16 cellular contexts compared by ENCODE assay signal in the genomic region with DNA sequence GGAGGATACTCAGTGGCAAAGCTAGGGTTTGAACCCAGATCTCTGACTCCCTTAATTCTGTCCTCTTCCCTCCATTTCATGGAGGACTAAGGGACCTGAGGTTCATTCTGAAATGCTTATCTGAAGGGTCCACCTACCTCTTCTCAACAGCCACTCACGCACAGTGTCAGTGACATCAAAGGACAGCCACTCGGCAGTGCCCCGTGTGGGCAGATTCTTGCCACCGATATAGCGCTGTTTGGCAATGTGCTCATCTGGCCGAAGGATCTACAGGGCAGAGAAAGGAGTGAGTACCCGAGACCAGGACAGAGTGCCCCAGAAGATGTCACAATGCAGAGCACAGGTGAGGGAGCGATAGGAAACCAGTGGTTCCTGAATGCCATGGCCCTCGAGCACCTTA. TPM values are rescaled to one million over a fixed set of nuclear protein-coding genes. Genes with fewer than 3 reads are reported as not detected.
DNase-seq lines count a peak whose midpoint lies in the region; ATAC-seq, FAIRE-seq and TF ChIP-seq lines count a peak whose summit lies in the region.
"Had no signal": no experiment of that assay in that cellular context is flagged by ENCODE, and none has a peak within 500 bp of the region (broad histone marks: within the 10 kb centered on the region; RNA-seq: fewer than 3 reads in every experiment).

No MANE protein-coding gene starts in this region.

- H2AFZ ChIP-seq in HCT116 (ENCODE audit: low read depth, low read length, poor library complexity, severe bottlenecking) (no peak overlapping the region), mesenchymal stem cell (ENCODE audit: low read depth, low read length) (no peak overlapping the region)

- H3K79me1 ChIP-seq in mesenchymal stem cell (replicated peaks; ENCODE audit: low read length, poor library complexity, severe bottlenecking) = peaks cover 1% of the 10 kb centered on the region

- H3K27ac ChIP-seq in HCT116 (ENCODE audit: low read depth, low read length) (no peak overlapping the region), WERI-Rb-1 (no peak overlapping the region), small intestine (ENCODE audit: low read depth in 1 of 2, low read length in 1 of 2) (no peak overlapping the region), mesenchymal stem cell (ENCODE audit: low read length, poor library complexity, severe bottlenecking) (no peak overlapping the region)
- H3K27ac ChIP-seq: C4-2B had no signal

- 75 to 91% (median 91%) methylated on average over 9 of the region's 9 CpGs for WGBS in small intestine, 3 donors
- 87% methylated on average over 9 of the region's 9 CpGs for WGBS in mesenchymal stem cell

- no peak overlapping the region for H2BK120ac ChIP-seq in mesenchymal stem cell (ENCODE audit: low read depth, low read length)

- H2BK15ac ChIP-seq in mesenchymal stem cell (ENCODE audit: low read depth, poor library complexity, severe bottlenecking) = no peak overlapping the region

- H3K9ac ChIP-seq in HCT116 (ENCODE audit: low read length) (no peak overlapping the region), mesenchymal stem cell (ENCODE audit: low read length) (no peak overlapping the region)

- no peak overlapping the region for H2AK5ac ChIP-seq in mesenchymal stem cell (ENCODE audit: low read length, severe bottlenecking)

- H3K4me3 ChIP-seq in HCT116 (replicated peaks in 1 of 2; ENCODE audit: low read depth in 1 of 2, low read length in 2 of 2) = no peak overlapping the region
- no peak overlapping the region for H3K4me3 ChIP-seq in WERI-Rb-1 (ENCODE audit: low read depth, low read length)
- no peak overlapping the region for H3K4me3 ChIP-seq in small intestine (ENCODE audit: low read depth in 1 of 2, low read length in 2 of 2)
- H3K4me3 ChIP-seq in mesenchymal stem cell (ENCODE audit: insufficient read depth in 1 of 2, low read depth in 1 of 2, low read length in 2 of 2) = no peak overlapping the region

- no peak overlapping the region for H3K4me2 ChIP-seq in HCT116 (ENCODE audit: low read length)
- no peak overlapping the region for H3K4me2 ChIP-seq in mesenchymal stem cell (ENCODE audit: low read length, poor library complexity, severe bottlenecking)

- H3K4me3 Mint-ChIP-seq in endothelial cell (ENCODE audit: unreplicated experiment) = peak overlapping the region; percentile 3
- no peak overlapping the region for H3K4me3 Mint-ChIP-seq in progenitor cell of endocrine pancreas (ENCODE audit: low read depth)
- H3K4me3 Mint-ChIP-seq: CD4-positive, alpha-beta memory T cell had no signal

- H3K9me2 ChIP-seq in HCT116 (ENCODE audit: insufficient read depth) = no peaks in the 10 kb centered on the region

- H3K27me3 Mint-ChIP-seq in endothelial cell (ENCODE audit: unreplicated experiment) = peaks cover 9% of the 10 kb centered on the region
- H3K27me3 Mint-ChIP-seq in progenitor cell of endocrine pancreas = no peaks in the 10 kb centered on the region
- H3K27me3 Mint-ChIP-seq: CD4-positive, alpha-beta memory T cell had no signal

- in situ Hi-C loops in ACHN (cut with HindIII; ENCODE audit: low pct_ligation_motif_present, low pct_unique_long_range_greater_than_20kb, low sequenced_read_pairs) = no loop called here

- no peak for DNase-seq in HCT116 (ENCODE audit: low read depth, low spot score)
- DNase-seq in WERI-Rb-1 = no peak
- DNase-seq in endothelial cell (ENCODE audit: low spot score) = no peak
- DNase-seq in progenitor cell of endocrine pancreas (ENCODE audit: low spot score, unreplicated experiment) = no peak
- DNase-seq in small intestine = no peak
- no peak for DNase-seq in ACHN
- DNase-seq in SK-N-DZ (ENCODE audit: low spot score) = no peak
- no peak for DNase-seq in mesenchymal stem cell
- DNase-seq: BE2C; CD4-positive, alpha-beta memory T cell; GF-D8 had no signal

- POLR2A ChIA-PET in HCT116 (lab: Charles Lee) = no interaction called here

- H3K23ac ChIP-seq in mesenchymal stem cell (ENCODE audit: low read length in 2 of 2) = no peak overlapping the region

- peaks cover 15% of the 10 kb centered on the region for H3K4me1 Mint-ChIP-seq in endothelial cell (ENCODE audit: unreplicated experiment)
- H3K4me1 Mint-ChIP-seq in progenitor cell of endocrine pancreas (ENCODE audit: low read depth) = peaks cover 25% of the 10 kb centered on the region
- H3K4me1 Mint-ChIP-seq: CD4-positive, alpha-beta memory T cell had no signal

- no peak overlapping the region for H3K14ac ChIP-seq in mesenchymal stem cell (ENCODE audit: low read length in 2 of 2)

- RAD21 ChIA-PET in HCT116 (lab: Charles Lee; ENCODE audit: low non-redundant PET in 1 of 2, low total read pairs in 2 of 2, uncharacterized antibody in 2 of 2, unreplicated experiment in 2 of 2) = no interaction called here

- H4K91ac ChIP-seq in mesenchymal stem cell (ENCODE audit: low read length) = no peak overlapping the region

- BruUV-seq in HCT116 (replicated peaks; lab: Mats Ljungman, UMichigan) = no TSS peak

- H2BK12ac ChIP-seq in mesenchymal stem cell (ENCODE audit: low read length in 2 of 2) = no peak overlapping the region

- H3K36me3 Mint-ChIP-seq in endothelial cell (ENCODE audit: low read depth, unreplicated experiment) = no peaks in the 10 kb centered on the region
- peaks cover 4% of the 10 kb centered on the region for H3K36me3 Mint-ChIP-seq in progenitor cell of endocrine pancreas (ENCODE audit: insufficient read depth)

- no peaks in the 10 kb centered on the region for H3K27me3 ChIP-seq in HCT116 (ENCODE audit: insufficient read depth, low read length)
- no peaks in the 10 kb centered on the region for H3K27me3 ChIP-seq in WERI-Rb-1 (ENCODE audit: insufficient read depth, low read depth, severe bottlenecking)
- H3K27me3 ChIP-seq in small intestine (ENCODE audit: control insufficient read depth in 2 of 2, insufficient read depth in 2 of 2, low read length in 2 of 2) = no peaks in the 10 kb centered on the region
- H3K27me3 ChIP-seq in mesenchymal stem cell (ENCODE audit: control insufficient read depth in 1 of 2, insufficient read depth in 1 of 2, low read length in 2 of 2) = no peaks in the 10 kb centered on the region
- H3K27me3 ChIP-seq: BE2C had no signal

- TF ChIP-seq RAD21 in HCT116 (IDR thresholded peaks at IDR 0.05; ENCODE audit: low read depth) = no peak

- H3K36me3 ChIP-seq in HCT116 (ENCODE audit: control insufficient read depth in 1 of 2, insufficient read depth in 2 of 2, low read length in 2 of 2) (no peaks in the 10 kb centered on the region), WERI-Rb-1 (no peaks in the 10 kb centered on the region), small intestine (ENCODE audit: control insufficient read depth in 2 of 2, insufficient read depth in 2 of 2, low read length in 2 of 2) (no peaks in the 10 kb centered on the region), mesenchymal stem cell (ENCODE audit: control insufficient read depth in 1 of 2, insufficient read depth in 2 of 2, low read depth in 1 of 2, low read length in 2 of 2) (peaks cover 19 to 33% of the 10 kb centered on the region in 2 experiments)
- H3K36me3 ChIP-seq: BE2C had no signal

- H3K79me2 ChIP-seq in HCT116 (ENCODE audit: insufficient read depth, low read length) = no peaks in the 10 kb centered on the region

- CTCF ChIA-PET in HCT116 (lab: Charles Lee) = no interaction called here

- intact Hi-C loops in HCT116 (cut with micrococcal nuclease) = no loop called here

- H3K27ac Mint-ChIP-seq in endothelial cell (ENCODE audit: unreplicated experiment) = no peak overlapping the region
- peak overlapping the region; percentile 75 for H3K27ac Mint-ChIP-seq in progenitor cell of endocrine pancreas
- H3K27ac Mint-ChIP-seq: CD4-positive, alpha-beta memory T cell had no signal

- H3K18ac ChIP-seq in mesenchymal stem cell (ENCODE audit: low read depth in 1 of 2, low read length in 2 of 2) = no peak overlapping the region

- FAIRE-seq in small intestine (lab: Jason Lieb, UNC) = no peak
- FAIRE-seq: A204.1, GM19239, H54, HepG2 had no signal

- no peak overlapping the region for H3K4ac ChIP-seq in mesenchymal stem cell (ENCODE audit: low read depth in 1 of 2, low read length in 2 of 2)

- H3K9me3 Mint-ChIP-seq in endothelial cell (ENCODE audit: unreplicated experiment) (no peaks in the 10 kb centered on the region), progenitor cell of endocrine pancreas (ENCODE audit: low read depth) (no peaks in the 10 kb centered on the region)
- H3K9me3 Mint-ChIP-seq: CD4-positive, alpha-beta memory T cell had no signal

- peaks cover 0 to 4% of the 10 kb centered on the region in 2 experiments; a peak in 1 of 4 replicates for H3K4me1 ChIP-seq in HCT116 (ENCODE audit: control insufficient read depth in 1 of 2, insufficient read depth in 2 of 2, low read length in 2 of 2)
- H3K4me1 ChIP-seq in small intestine (ENCODE audit: control insufficient read depth in 2 of 2, insufficient read depth in 1 of 2, low read depth in 1 of 2, low read length in 1 of 2) = no peaks in the 10 kb centered on the region
- H3K4me1 ChIP-seq in mesenchymal stem cell (ENCODE audit: control insufficient read depth, insufficient read depth, low read depth, low read length) = peaks cover 7% of the 10 kb centered on the region

- no peak for TF ChIP-seq POLR2A in HCT116 (IDR thresholded peaks at IDR 0.05; ENCODE audit: borderline replicate concordance, extremely low read depth, insufficient read depth, insufficient read length)

- H4K8ac ChIP-seq in mesenchymal stem cell (ENCODE audit: low read length) = no peak overlapping the region

- TF ChIP-seq CTCF in HCT116 (IDR thresholded peaks at IDR 0.05 in 2 of 3, conservative IDR thresholded peaks at IDR 0.05 in 1 of 3; ENCODE audit: borderline replicate concordance in 1 of 3, insufficient read depth in 1 of 3, low read depth in 2 of 3, low read length in 2 of 3) (peak in 2 of 3 experiments; percentile 31 to 34; a peak in 4 of 6 replicates), WERI-Rb-1 (IDR thresholded peaks at IDR 0.05; ENCODE audit: low read depth, low read length) (peak; percentile 17; the same call in 1 of the 2 replicates), endothelial cell (IDR thresholded peaks at IDR 0.05; ENCODE audit: unreplicated experiment) (no peak), progenitor cell of endocrine pancreas (IDR thresholded peaks at IDR 0.05; ENCODE audit: unreplicated experiment) (no peak)

- no peak overlapping the region for H2BK5ac ChIP-seq in mesenchymal stem cell (ENCODE audit: low read depth, low read length, poor library complexity, severe bottlenecking)

- peak; percentile 78 for ATAC-seq in HCT116
- ATAC-seq: HepG2 had no signal

- H3K9me3 ChIP-seq in HCT116 (ENCODE audit: control insufficient read depth in 1 of 2, insufficient read depth in 1 of 2, low read depth in 1 of 2, low read length in 2 of 2) (no peaks in the 10 kb centered on the region), WERI-Rb-1 (ENCODE audit: severe bottlenecking) (no peaks in the 10 kb centered on the region), small intestine (ENCODE audit: control insufficient read depth, low read depth) (no peaks in the 10 kb centered on the region), mesenchymal stem cell (ENCODE audit: control insufficient read depth, low read length) (no peaks in the 10 kb centered on the region)
- H3K9me3 ChIP-seq: BE2C had no signal

- H4K20me1 ChIP-seq in HCT116 (ENCODE audit: insufficient read depth) = no peaks in the 10 kb centered on the region

RNA-seq across cellular contexts. Expression of a gene that starts 10.8 kb away (rescaled TPM):
- total RNA-seq in HCT116 (2021; ENCODE audit: unreplicated experiment) (1.6 TPM), endothelial cell (ENCODE audit: unreplicated experiment) (1.5 TPM), progenitor cell of endocrine pancreas (10.3 and 11.7 TPM in 2 replicates)
- 1.7 and 2.0 TPM in 2 replicates for polyA plus RNA-seq in HCT116 (2012)
- polyA plus RNA-seq in small intestine = 1 to 10 TPM; 3.6 to 7.5 (median 6.2) TPM
- polyA plus RNA-seq in SK-N-DZ (2014; cell fraction: cytosol; rRNA removed) = 5.5 and 5.8 TPM in 2 replicates
- polyA plus RNA-seq in SK-N-DZ (2014; cell fraction: nucleus; rRNA removed) = 7.7 and 9.4 TPM in 2 replicates
- 2.1 TPM for polyA plus RNA-seq in mesenchymal stem cell (2013, experiment 1 of 2)
- polyA plus RNA-seq in mesenchymal stem cell (2013, experiment 2 of 2) = 1.8 TPM

RNA-seq across cellular contexts. Expression of a gene that starts 14.6 kb away (rescaled TPM):
- total RNA-seq in HCT116 (2021; ENCODE audit: unreplicated experiment) = 24.2 TPM
- polyA plus RNA-seq in HCT116 (2012) = 29.0 and 33.9 TPM in 2 replicates
- total RNA-seq in endothelial cell (ENCODE audit: unreplicated experiment) = 22.8 TPM
- 45.1 and 52.1 TPM in 2 replicates for total RNA-seq in progenitor cell of endocrine pancreas
- 100 to 1,000 TPM in 1 of 3 donors, 10 to 100 TPM in 2; 55.0 to 101 (median 55.9) TPM for polyA plus RNA-seq in small intestine
- polyA plus RNA-seq in SK-N-DZ (2014; cell fraction: cytosol; rRNA removed) = 38.0 and 64.5 TPM in 2 replicates
- polyA plus RNA-seq in SK-N-DZ (2014; cell fraction: nucleus; rRNA removed) = 68.1 and 79.6 TPM in 2 replicates
- polyA plus RNA-seq in mesenchymal stem cell (2013, experiment 1 of 2) = 19.5 TPM
- 17.7 TPM for polyA plus RNA-seq in mesenchymal stem cell (2013, experiment 2 of 2)

Comparison
In these comparisons a context has a peak if more than half of its experiments do, and no peak if none do; other contexts are left out.
1. CTCF ChIP-seq: peak in HCT116 (2 of 3) and WERI-Rb-1 (single experiment); none in endothelial cell (single experiment) and progenitor cell of endocrine pancreas (single experiment).